In the genomic region with DNA sequence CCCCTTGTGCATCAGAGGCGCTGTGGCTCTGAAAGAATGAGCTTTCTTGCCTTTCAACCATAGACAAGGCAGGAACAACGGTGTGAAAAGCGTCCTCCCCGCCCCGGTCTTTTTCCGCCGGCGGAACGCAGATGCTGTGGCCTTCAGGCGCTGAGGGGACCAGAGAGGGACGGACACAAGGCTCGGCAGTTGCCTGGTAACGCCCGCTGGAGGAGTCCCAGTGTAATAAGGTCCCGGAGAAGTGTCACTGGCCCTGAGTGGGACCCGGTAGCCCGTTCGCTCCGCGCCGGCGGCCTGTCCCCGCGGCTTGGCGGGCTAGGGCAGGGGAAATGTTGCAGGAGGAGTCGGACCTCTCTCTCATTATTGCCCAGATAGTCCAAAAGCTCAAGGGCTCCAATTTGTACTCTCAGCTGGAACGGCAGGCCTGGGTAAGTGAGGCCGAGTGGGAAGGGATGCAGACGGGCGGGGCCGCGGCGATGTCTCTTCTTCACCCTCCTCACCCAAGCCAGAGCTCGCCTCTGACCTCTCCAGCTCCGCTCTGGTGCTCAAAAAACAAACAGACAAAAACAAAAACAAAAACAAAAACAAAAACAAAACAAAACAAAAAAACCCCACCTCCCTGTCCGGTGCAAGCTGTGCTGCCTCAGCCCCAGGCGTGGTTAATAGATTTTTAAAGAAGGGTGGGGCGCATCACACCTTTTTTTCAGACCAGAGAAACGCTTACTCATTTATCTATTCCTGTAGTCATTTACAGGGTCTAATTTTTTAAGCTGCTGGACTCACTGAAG, we compare ENCODE assay signal across 1 cellular context.
TF ChIP-seq lines count a peak whose summit lies in the region.

A gene with protein sequence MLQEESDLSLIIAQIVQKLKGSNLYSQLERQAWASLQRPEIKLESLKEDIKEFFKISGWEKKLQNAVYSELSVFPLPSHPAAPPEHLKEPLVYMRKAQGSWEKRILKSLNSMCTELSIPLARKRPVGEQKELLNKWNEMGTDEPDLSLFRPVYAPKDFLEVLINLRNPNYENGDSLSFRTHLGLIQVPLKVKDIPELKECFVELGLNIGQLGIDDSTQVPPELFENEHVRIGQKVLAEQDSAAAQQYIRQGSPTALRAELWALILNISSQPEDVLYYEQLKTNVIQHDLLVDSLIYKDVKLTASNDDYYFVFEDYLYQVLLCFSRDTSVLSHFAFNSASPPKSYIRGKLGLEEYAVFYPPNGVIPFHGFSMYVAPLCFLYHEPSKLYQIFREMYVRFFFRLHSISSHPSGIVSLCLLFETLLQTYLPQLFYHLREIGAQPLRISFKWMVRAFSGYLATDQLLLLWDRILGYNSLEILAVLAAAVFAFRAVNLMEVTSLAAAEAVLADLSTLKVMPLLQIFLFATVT (plus strand): TSS at position 220 of the 788 bp plus-strand sequence. CDS start 110 bp downstream, at position 330.

TF ChIP-seq in SK-N-SH, 30 proteins besides CTCF, POLR2A, EP300 and RAD21 (continued from another document):
- TF ChIP-seq, protein P1, sequence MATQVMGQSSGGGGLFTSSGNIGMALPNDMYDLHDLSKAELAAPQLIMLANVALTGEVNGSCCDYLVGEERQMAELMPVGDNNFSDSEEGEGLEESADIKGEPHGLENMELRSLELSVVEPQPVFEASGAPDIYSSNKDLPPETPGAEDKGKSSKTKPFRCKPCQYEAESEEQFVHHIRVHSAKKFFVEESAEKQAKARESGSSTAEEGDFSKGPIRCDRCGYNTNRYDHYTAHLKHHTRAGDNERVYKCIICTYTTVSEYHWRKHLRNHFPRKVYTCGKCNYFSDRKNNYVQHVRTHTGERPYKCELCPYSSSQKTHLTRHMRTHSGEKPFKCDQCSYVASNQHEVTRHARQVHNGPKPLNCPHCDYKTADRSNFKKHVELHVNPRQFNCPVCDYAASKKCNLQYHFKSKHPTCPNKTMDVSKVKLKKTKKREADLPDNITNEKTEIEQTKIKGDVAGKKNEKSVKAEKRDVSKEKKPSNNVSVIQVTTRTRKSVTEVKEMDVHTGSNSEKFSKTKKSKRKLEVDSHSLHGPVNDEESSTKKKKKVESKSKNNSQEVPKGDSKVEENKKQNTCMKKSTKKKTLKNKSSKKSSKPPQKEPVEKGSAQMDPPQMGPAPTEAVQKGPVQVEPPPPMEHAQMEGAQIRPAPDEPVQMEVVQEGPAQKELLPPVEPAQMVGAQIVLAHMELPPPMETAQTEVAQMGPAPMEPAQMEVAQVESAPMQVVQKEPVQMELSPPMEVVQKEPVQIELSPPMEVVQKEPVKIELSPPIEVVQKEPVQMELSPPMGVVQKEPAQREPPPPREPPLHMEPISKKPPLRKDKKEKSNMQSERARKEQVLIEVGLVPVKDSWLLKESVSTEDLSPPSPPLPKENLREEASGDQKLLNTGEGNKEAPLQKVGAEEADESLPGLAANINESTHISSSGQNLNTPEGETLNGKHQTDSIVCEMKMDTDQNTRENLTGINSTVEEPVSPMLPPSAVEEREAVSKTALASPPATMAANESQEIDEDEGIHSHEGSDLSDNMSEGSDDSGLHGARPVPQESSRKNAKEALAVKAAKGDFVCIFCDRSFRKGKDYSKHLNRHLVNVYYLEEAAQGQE (IDR thresholded peaks at IDR 0.05; ENCODE audit: low read depth, low read length) = peak; percentile 75
- TF ChIP-seq RXRA (IDR thresholded peaks at IDR 0.05; ENCODE audit: borderline replicate concordance, low read depth) (no peak), JUND (IDR thresholded peaks at IDR 0.05) (no peak), RCOR1 (IDR thresholded peaks at IDR 0.05; ENCODE audit: low read length) (0 out of 2 replicates have a peak, but pooled peaks have one; percentile 55), NFIC (IDR thresholded peaks at IDR 0.05; ENCODE audit: borderline replicate concordance) (no peak), NRF1 (IDR thresholded peaks at IDR 0.05; ENCODE audit: low read depth, low read length) (no peak), SIN3A (IDR thresholded peaks at IDR 0.05; ENCODE audit: borderline replicate concordance, low read depth, low read length) (peak; percentile 85; the same call in 1 of the 2 replicates), FOXJ3 (CRISPR knock-in tag; IDR thresholded peaks at IDR 0.05) (peak; percentile 67; the same call in 1 of the 2 replicates), RFX5 (IDR thresholded peaks at IDR 0.05; ENCODE audit: low read length) (peak; percentile 77), POLR2AphosphoS5 (IDR thresholded peaks at IDR 0.05; ENCODE audit: low read depth, low read length) (peak; percentile 81), SMC3 (IDR thresholded peaks at IDR 0.05; ENCODE audit: low read depth, low read length) (peak; percentile 48), ELF1 (IDR thresholded peaks at IDR 0.05) (peak; percentile 71), TCF12 (IDR thresholded peaks at IDR 0.05) (peak; percentile 47; the same call in 1 of the 2 replicates), YY1 (IDR thresholded peaks at IDR 0.05; ENCODE audit: low read depth) (peak; percentile 66), TAF1 (IDR thresholded peaks at IDR 0.05; ENCODE audit: borderline replicate concordance, low read depth, low read length) (peak; percentile 98), FOXM1 (IDR thresholded peaks at IDR 0.05; ENCODE audit: low read depth) (peak; percentile 61; the same call in 1 of the 2 replicates), EZH2phosphoT487 (IDR thresholded peaks at IDR 0.05; ENCODE audit: borderline replicate concordance, low read depth) (no peak)
- TF ChIP-seq, protein P2, sequence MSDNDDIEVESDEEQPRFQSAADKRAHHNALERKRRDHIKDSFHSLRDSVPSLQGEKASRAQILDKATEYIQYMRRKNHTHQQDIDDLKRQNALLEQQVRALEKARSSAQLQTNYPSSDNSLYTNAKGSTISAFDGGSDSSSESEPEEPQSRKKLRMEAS (IDR thresholded peaks at IDR 0.05; ENCODE audit: low read depth) = peak; percentile 79
- TF ChIP-seq, protein P3, sequence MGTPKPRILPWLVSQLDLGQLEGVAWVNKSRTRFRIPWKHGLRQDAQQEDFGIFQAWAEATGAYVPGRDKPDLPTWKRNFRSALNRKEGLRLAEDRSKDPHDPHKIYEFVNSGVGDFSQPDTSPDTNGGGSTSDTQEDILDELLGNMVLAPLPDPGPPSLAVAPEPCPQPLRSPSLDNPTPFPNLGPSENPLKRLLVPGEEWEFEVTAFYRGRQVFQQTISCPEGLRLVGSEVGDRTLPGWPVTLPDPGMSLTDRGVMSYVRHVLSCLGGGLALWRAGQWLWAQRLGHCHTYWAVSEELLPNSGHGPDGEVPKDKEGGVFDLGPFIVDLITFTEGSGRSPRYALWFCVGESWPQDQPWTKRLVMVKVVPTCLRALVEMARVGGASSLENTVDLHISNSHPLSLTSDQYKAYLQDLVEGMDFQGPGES (IDR thresholded peaks at IDR 0.05; ENCODE audit: low read depth, low read length) = peak; percentile 50; the same call in 1 of the 2 replicates
- TF ChIP-seq, protein P4, sequence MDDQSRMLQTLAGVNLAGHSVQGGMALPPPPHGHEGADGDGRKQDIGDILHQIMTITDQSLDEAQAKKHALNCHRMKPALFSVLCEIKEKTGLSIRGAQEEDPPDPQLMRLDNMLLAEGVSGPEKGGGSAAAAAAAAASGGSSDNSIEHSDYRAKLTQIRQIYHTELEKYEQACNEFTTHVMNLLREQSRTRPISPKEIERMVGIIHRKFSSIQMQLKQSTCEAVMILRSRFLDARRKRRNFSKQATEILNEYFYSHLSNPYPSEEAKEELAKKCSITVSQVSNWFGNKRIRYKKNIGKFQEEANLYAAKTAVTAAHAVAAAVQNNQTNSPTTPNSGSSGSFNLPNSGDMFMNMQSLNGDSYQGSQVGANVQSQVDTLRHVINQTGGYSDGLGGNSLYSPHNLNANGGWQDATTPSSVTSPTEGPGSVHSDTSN (IDR thresholded peaks at IDR 0.05) = peak; percentile 48; the same call in 1 of the 2 replicates
- TF ChIP-seq, protein P5, sequence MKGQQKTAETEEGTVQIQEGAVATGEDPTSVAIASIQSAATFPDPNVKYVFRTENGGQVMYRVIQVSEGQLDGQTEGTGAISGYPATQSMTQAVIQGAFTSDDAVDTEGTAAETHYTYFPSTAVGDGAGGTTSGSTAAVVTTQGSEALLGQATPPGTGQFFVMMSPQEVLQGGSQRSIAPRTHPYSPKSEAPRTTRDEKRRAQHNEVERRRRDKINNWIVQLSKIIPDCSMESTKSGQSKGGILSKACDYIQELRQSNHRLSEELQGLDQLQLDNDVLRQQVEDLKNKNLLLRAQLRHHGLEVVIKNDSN (IDR thresholded peaks at IDR 0.05; ENCODE audit: borderline replicate concordance, low read depth) = peak; percentile 35; the same call in 1 of the 2 replicates
